Comparison of ENCODE assay signal across 16 cellular contexts in genomic region chr4:186669735-186670134, GRCh38. TPM values are rescaled to one million over a fixed set of nuclear protein-coding genes. Genes with fewer than 3 reads are reported as not detected.
DNase-seq lines count a peak whose midpoint lies in the region; ATAC-seq and TF ChIP-seq lines count a peak whose summit lies in the region.
"Had no signal": no experiment of that assay in that cellular context is flagged by ENCODE, and none has a peak within 500 bp of the region (broad histone marks: within the 10 kb centered on the region; RNA-seq: fewer than 3 reads in every experiment).

No MANE protein-coding gene starts in this region.

- BruUV-seq in MCF 10A (replicated peaks; lab: Mats Ljungman, UMichigan) (no TSS peak), PC-9 (replicated peaks; lab: Mats Ljungman, UMichigan) (no TSS peak)

- POLR2A ChIA-PET in MCF 10A (lab: Yijun Ruan, JAX) = interaction anchor here (1.0 to 5.8 kb wide), 8 partner anchors 16 to 115 kb away, joined by 3 to 40 read pairs (median 10); partner anchors contain the start of gene FAT1
- POLR2A ChIA-PET in PC-9 (lab: Charles Lee; ENCODE audit: unreplicated experiment) = no interaction called here

- 0 out of 2 replicates have a peak, but pooled peaks cover 3% of the 10 kb centered on the region for H3F3A ChIP-seq in PC-9 (ENCODE audit: insufficient read depth, low read depth)

- no peak overlapping the region for H3K4me2 ChIP-seq in PC-9
- H3K4me2 ChIP-seq: BLaER1 treated with 17β-estradiol and CSF1 and Interleukin-3, amounts not matched to agents 10 nM and 100 nM had no signal

- intact Hi-C loops in MCF 10A (cut with micrococcal nuclease) (loop anchor here (1.0 kb wide), 1 partner anchor 56 kb away; no protein-coding TSS in a partner anchor), right cardiac atrium (cut with DNase I) (loop anchor here in 1 of 4 donors (10.0 kb wide), 1 partner anchor 55 kb away; the partner anchor contains the start of gene FAT1), PC-9 (cut with micrococcal nuclease; ENCODE audit: unreplicated experiment) (loop anchor here (1.0 kb wide), 1 partner anchor 56 kb away; no protein-coding TSS in a partner anchor)

- no peaks in the 10 kb centered on the region for H3K79me2 ChIP-seq in PC-9 (ENCODE audit: low read depth)

- H3K4me1 ChIP-seq in right cardiac atrium (ENCODE audit: control insufficient read depth, insufficient read depth, low read length) (peaks cover 2% of the 10 kb centered on the region), PC-9 (replicated peaks; ENCODE audit: insufficient read depth) (no peaks in the 10 kb centered on the region)
- H3K4me1 ChIP-seq: BLaER1 treated with 17β-estradiol and CSF1 and Interleukin-3, amounts not matched to agents 10 nM and 100 nM; lower lobe of right lung had no signal

- H3K9me3 ChIP-seq in right cardiac atrium (ENCODE audit: control insufficient read depth, low read length) (no peaks in the 10 kb centered on the region), PC-9 (ENCODE audit: insufficient read depth, low read depth) (no peaks in the 10 kb centered on the region)
- H3K9me3 ChIP-seq: lower lobe of right lung had no signal

- H3K36me3 Mint-ChIP-seq in MCF 10A (ENCODE audit: insufficient read depth, unreplicated experiment) = peaks cover 7% of the 10 kb centered on the region
- H3K36me3 Mint-ChIP-seq: activated naive CD8-positive, alpha-beta T cell treated with anti-CD3 and anti-CD28 coated beads for 36 hours had no signal

- peak overlapping the region; percentile 17 for H3K4me3 Mint-ChIP-seq in MCF 10A (ENCODE audit: unreplicated experiment)
- H3K4me3 Mint-ChIP-seq: activated naive CD8-positive, alpha-beta T cell treated with anti-CD3 and anti-CD28 coated beads for 36 hours; T-helper 2 cell treated with Interferon-gamma antibody and Interleukin-4, amounts not matched to agents 5 μg/mL and 100 μg/mL, for 36 hours had no signal

- H3K27me3 ChIP-seq in right cardiac atrium (ENCODE audit: control insufficient read depth, insufficient read depth) (no peaks in the 10 kb centered on the region), PC-9 (ENCODE audit: insufficient read depth, low read depth) (no peaks in the 10 kb centered on the region)
- H3K27me3 ChIP-seq: BLaER1 treated with 17β-estradiol and CSF1 and Interleukin-3, amounts not matched to agents 10 nM and 100 nM had no signal

- TF ChIP-seq CTCF in HFF-Myc (IDR thresholded peaks at IDR 0.05; ENCODE audit: low read depth, low read length, missing control alignments) = peak; percentile 0
- no peak for TF ChIP-seq CTCF in MCF 10A (IDR thresholded peaks at IDR 0.05; ENCODE audit: unreplicated experiment)
- TF ChIP-seq CTCF in retinal pigment epithelial cell (conservative IDR thresholded peaks at IDR 0.05; ENCODE audit: low read depth, low read length) = no peak
- TF ChIP-seq CTCF in PC-9 (conservative IDR thresholded peaks at IDR 0.05) = no peak

- no peak overlapping the region for H2AFZ ChIP-seq in PC-9

- H3K4me1 Mint-ChIP-seq in MCF 10A (ENCODE audit: insufficient read depth, unreplicated experiment) = peaks cover 34% of the 10 kb centered on the region
- H3K4me1 Mint-ChIP-seq: activated naive CD8-positive, alpha-beta T cell treated with anti-CD3 and anti-CD28 coated beads for 36 hours had no signal

- CTCF ChIA-PET in MCF 10A (lab: Yijun Ruan, JAX) (interaction anchor here (0.6 to 2.5 kb wide), 20 partner anchors 9 to 1337 kb away, joined by 3 to 18 read pairs (median 4); partner anchors contain the start of gene FAT1), PC-9 (lab: Charles Lee) (interaction anchor here (1.0 to 1.1 kb wide), 2 partner anchors 54 to 747 kb away, joined by 3 to 4 read pairs; partner anchors contain the start of gene FAT1)

- H3K27me3 Mint-ChIP-seq in MCF 10A (ENCODE audit: insufficient read depth, unreplicated experiment) = no peaks in the 10 kb centered on the region

- WGBS in right cardiac atrium = 13% methylated on average over 5 of the region's 5 CpGs

- ATAC-seq in right cardiac atrium (peak; percentile 43 to 49), GM18873 (IDR thresholded peaks at IDR 0.05; ENCODE audit: low FRiP score, unreplicated experiment) (no peak), HG03196 (IDR thresholded peaks at IDR 0.05; ENCODE audit: unreplicated experiment) (no peak), HG02973 (IDR thresholded peaks at IDR 0.05; ENCODE audit: unreplicated experiment) (no peak)

- no peaks in the 10 kb centered on the region for H3K9me3 Mint-ChIP-seq in MCF 10A (ENCODE audit: unreplicated experiment)
- H3K9me3 Mint-ChIP-seq: activated naive CD8-positive, alpha-beta T cell treated with anti-CD3 and anti-CD28 coated beads for 36 hours; T-helper 2 cell treated with Interferon-gamma antibody and Interleukin-4, amounts not matched to agents 5 μg/mL and 100 μg/mL, for 36 hours had no signal

- DNase-seq in HFF-Myc (ENCODE audit: extremely low read depth, low read depth) (no peak), MCF 10A (ENCODE audit: unreplicated experiment) (no peak), right cardiac atrium (no peak), retinal pigment epithelial cell (ENCODE audit: low read depth) (no peak), PC-9 (no peak)
- DNase-seq: activated CD4-positive, alpha-beta T cell treated with anti-CD3 and anti-CD28 coated beads for 48 hours; activated naive CD8-positive, alpha-beta T cell treated with anti-CD3 and anti-CD28 coated beads for 36 hours; DMS79; lower lobe of right lung; NCI-H187; stimulated activated CD4-positive, alpha-beta T cell treated with anti-CD3 and anti-CD28 coated beads, Interleukin-15, amount 100 ng/mL, for 24 hours had no signal

- no peak overlapping the region for H3K4me3 ChIP-seq in HFF-Myc (replicated peaks; ENCODE audit: low read depth, low read length)
- peak overlapping the region; percentile 14 for H3K4me3 ChIP-seq in right cardiac atrium (ENCODE audit: low read length)
- peak overlapping the region; percentile 8 for H3K4me3 ChIP-seq in retinal pigment epithelial cell (ENCODE audit: low read length)
- no peak overlapping the region for H3K4me3 ChIP-seq in PC-9
- H3K4me3 ChIP-seq: BLaER1 treated with 17β-estradiol and CSF1 and Interleukin-3, amounts not matched to agents 10 nM and 100 nM; lower lobe of right lung had no signal

- H3K27ac ChIP-seq in right cardiac atrium (ENCODE audit: low read length) (no peak overlapping the region), PC-9 (no peak overlapping the region)
- H3K27ac ChIP-seq: BLaER1 treated with 17β-estradiol and CSF1 and Interleukin-3, amounts not matched to agents 10 nM and 100 nM; lower lobe of right lung had no signal

- no peaks in the 10 kb centered on the region for H3K36me3 ChIP-seq in PC-9 (ENCODE audit: low read depth)
- H3K36me3 ChIP-seq: lower lobe of right lung had no signal

- peak overlapping the region; percentile 63 for H3K27ac Mint-ChIP-seq in MCF 10A (ENCODE audit: low read depth, unreplicated experiment)
- H3K27ac Mint-ChIP-seq: activated naive CD8-positive, alpha-beta T cell treated with anti-CD3 and anti-CD28 coated beads for 36 hours; T-helper 2 cell treated with Interferon-gamma antibody and Interleukin-4, amounts not matched to agents 5 μg/mL and 100 μg/mL, for 36 hours had no signal

- no peaks in the 10 kb centered on the region for H3K9me2 ChIP-seq in PC-9 (ENCODE audit: insufficient read depth)

- no peaks in the 10 kb centered on the region for H4K20me1 ChIP-seq in PC-9 (ENCODE audit: insufficient read depth)

RNA-seq across cellular contexts. Expression of gene FAT1, which starts 53.9 kb away (rescaled TPM):
- total RNA-seq in MCF 10A (2022) = 132 and 165 TPM in 2 replicates
- 10 to 100 TPM; 76.7 to 95.2 (median 82.9) TPM for total RNA-seq in right cardiac atrium
- polyA plus RNA-seq in right cardiac atrium = 29.7 TPM
- 59.5 and 73.2 TPM in 2 replicates for total RNA-seq in PC-9 (2021)

Comparison
In these comparisons a context has a peak if more than half of its experiments do, and no peak if none do; other contexts are left out.
1. H3K4me3 ChIP-seq: peak in right cardiac atrium (single experiment) and retinal pigment epithelial cell (single experiment); none in HFF-Myc (single experiment) and PC-9 (single experiment).
2. ATAC-seq: peak in right cardiac atrium (2 of 2); none in GM18873 (single experiment), HG03196 (single experiment) and HG02973 (single experiment).